In genomic region chr1:207050768-207051614, GRCh38 we compare ENCODE assay signal across 8 cellular contexts. TPM values are rescaled to one million over a fixed set of nuclear protein-coding genes. Genes with fewer than 3 reads are reported as not detected.
DNase-seq lines count a peak whose midpoint lies in the region; ATAC-seq and TF ChIP-seq lines count a peak whose summit lies in the region.

Gene YOD1, minus strand, starts transcription at chr1:207051208. Its CDS starts 178 bp downstream, at chr1:207051030.

- H3K27ac ChIP-seq in CD8-positive, alpha-beta memory T cell (ENCODE audit: low read depth, low read length), result peak within 1 kb of the TSS; percentile 91
- H3K27ac ChIP-seq in Peyer's patch, result peak within 1 kb of the TSS; percentile 79 to 98 (median 86)
- H3K27ac ChIP-seq in fibroblast of lung (ENCODE audit: insufficient read depth, low read length), result peak within 1 kb of the TSS; percentile 92

- no peaks in the 10 kb centered on the region for H3K9me3 ChIP-seq in CD8-positive, alpha-beta memory T cell (ENCODE audit: low read length)
- H3K9me3 ChIP-seq in Peyer's patch (no peaks in the 10 kb centered on the region), fibroblast of lung (ENCODE audit: control insufficient read depth, insufficient read depth, low read depth, low read length) (no peaks in the 10 kb centered on the region)

- H3K27ac Mint-ChIP-seq in CD8-positive, alpha-beta memory T cell, result peak within 1 kb of the TSS; percentile 81 to 98 (median 96)
- H3K27ac Mint-ChIP-seq in activated T-helper 1 cell treated with anti-CD3 and anti-CD28 coated beads, Interleukin-12 subunit alpha, Interleukin-12 subunit beta, Interleukin-2, Interleukin-4 antibody, amounts not matched to agents 30 ng/mL and 10 ng/mL and 1 ng/mL, durations not matched to agents 14 hours and 24 hours and 36 hours, result peak within 1 kb of the TSS; percentile 98
- peak within 1 kb of the TSS; percentile 58 to 100 (median 96) for H3K27ac Mint-ChIP-seq in naive B cell

- H3K4me1 Mint-ChIP-seq in CD8-positive, alpha-beta memory T cell, result peaks cover 49 to 75% (median 65%) of the 10 kb centered on the region in 3 donors
- peaks cover 73% of the 10 kb centered on the region for H3K4me1 Mint-ChIP-seq in activated T-helper 1 cell treated with anti-CD3 and anti-CD28 coated beads, Interleukin-12 subunit alpha, Interleukin-12 subunit beta, Interleukin-2, Interleukin-4 antibody, amounts not matched to agents 30 ng/mL and 10 ng/mL and 1 ng/mL, durations not matched to agents 14 hours and 24 hours and 36 hours (ENCODE audit: low read depth)
- peaks cover 38 to 72% (median 51%) of the 10 kb centered on the region in 3 donors for H3K4me1 Mint-ChIP-seq in naive B cell

- peak; percentile 34 to 44 for TF ChIP-seq POLR2A in Peyer's patch (IDR thresholded peaks at IDR 0.05)

- peaks cover 27% of the 10 kb centered on the region for H3K79me2 ChIP-seq in fibroblast of lung (ENCODE audit: control insufficient read depth, insufficient read depth, low read length)

- CTCF ChIA-PET in CD8-positive, alpha-beta memory T cell (lab: Charles Lee), result interaction anchor here (1.1 to 2.6 kb wide), 7 partner anchors 19 to 139 kb away, joined by 3 to 21 read pairs (median 5); no protein-coding TSS in a partner anchor

- peak within 1 kb of the TSS; percentile 91 for H3K4me3 ChIP-seq in CD8-positive, alpha-beta memory T cell (ENCODE audit: low read length)
- H3K4me3 ChIP-seq in Peyer's patch, result peak within 1 kb of the TSS; percentile 70 to 97 (median 81)
- H3K4me3 ChIP-seq in fibroblast of lung (replicated peaks in 1 of 4; ENCODE audit: control extremely low read depth in 1 of 4, insufficient read depth in 1 of 4, low read depth in 3 of 4, low read length in 4 of 4), result peak within 1 kb of the TSS; percentile 88 to 99 (median 92)

- TF ChIP-seq CTCF in Peyer's patch (IDR thresholded peaks at IDR 0.05) (peak in 1 of 6 experiments; percentile 7), fibroblast of lung (conservative IDR thresholded peaks at IDR 0.05 in 1 of 2, IDR thresholded peaks at IDR 0.05 in 1 of 2; ENCODE audit: low read depth in 1 of 2, low read length in 2 of 2) (no peak)

- H3K4me3 Mint-ChIP-seq in CD8-positive, alpha-beta memory T cell, result peak within 1 kb of the TSS; percentile 97 to 100 (median 98)
- peak within 1 kb of the TSS; percentile 100 for H3K4me3 Mint-ChIP-seq in activated T-helper 1 cell treated with anti-CD3 and anti-CD28 coated beads, Interleukin-12 subunit alpha, Interleukin-12 subunit beta, Interleukin-2, Interleukin-4 antibody, amounts not matched to agents 30 ng/mL and 10 ng/mL and 1 ng/mL, durations not matched to agents 14 hours and 24 hours and 36 hours
- peak within 1 kb of the TSS; percentile 93 to 100 (median 98) for H3K4me3 Mint-ChIP-seq in naive B cell

- peaks cover 0 to 48% (median 4%) of the 10 kb centered on the region in 3 donors for H3K36me3 Mint-ChIP-seq in CD8-positive, alpha-beta memory T cell
- H3K36me3 Mint-ChIP-seq in activated T-helper 1 cell treated with anti-CD3 and anti-CD28 coated beads, Interleukin-12 subunit alpha, Interleukin-12 subunit beta, Interleukin-2, Interleukin-4 antibody, amounts not matched to agents 30 ng/mL and 10 ng/mL and 1 ng/mL, durations not matched to agents 14 hours and 24 hours and 36 hours (ENCODE audit: low read depth), result peaks cover 28% of the 10 kb centered on the region
- H3K36me3 Mint-ChIP-seq in naive B cell, result peaks cover 0 to 6% of the 10 kb centered on the region in 2 donors

- peak within 1 kb of the TSS; percentile 93 for H3K9ac ChIP-seq in fibroblast of lung (ENCODE audit: insufficient read depth, low read length)

- H3K27me3 ChIP-seq in CD8-positive, alpha-beta memory T cell (ENCODE audit: insufficient read depth, low read length, poor library complexity, severe bottlenecking), result no peaks in the 10 kb centered on the region
- H3K27me3 ChIP-seq in Peyer's patch, result no peaks in the 10 kb centered on the region
- H3K27me3 ChIP-seq in fibroblast of lung (ENCODE audit: control insufficient read depth, insufficient read depth, low read length), result no peaks in the 10 kb centered on the region

- H3K9me3 Mint-ChIP-seq in CD8-positive, alpha-beta memory T cell, result no peaks in the 10 kb centered on the region
- no peaks in the 10 kb centered on the region for H3K9me3 Mint-ChIP-seq in activated T-helper 1 cell treated with anti-CD3 and anti-CD28 coated beads, Interleukin-12 subunit alpha, Interleukin-12 subunit beta, Interleukin-2, Interleukin-4 antibody, amounts not matched to agents 30 ng/mL and 10 ng/mL and 1 ng/mL, durations not matched to agents 14 hours and 24 hours and 36 hours
- H3K9me3 Mint-ChIP-seq in naive B cell, result peaks cover 0 to 3% (median 0%) of the 10 kb centered on the region in 7 donors

- H3K4me1 ChIP-seq in CD8-positive, alpha-beta memory T cell (ENCODE audit: insufficient read depth, low read length), result peaks cover 39% of the 10 kb centered on the region
- H3K4me1 ChIP-seq in Peyer's patch, result peaks cover 0 to 44% (median 2%) of the 10 kb centered on the region in 4 donors
- H3K4me1 ChIP-seq in fibroblast of lung (ENCODE audit: control insufficient read depth, extremely low read depth, insufficient read depth, low read length), result no peaks in the 10 kb centered on the region

- intact Hi-C loops in activated T-helper 1 cell treated with anti-CD3 and anti-CD28 coated beads, Interleukin-12 subunit alpha, Interleukin-12 subunit beta, Interleukin-2, Interleukin-4 antibody, amounts not matched to agents 30 ng/mL and 10 ng/mL and 1 ng/mL, durations not matched to agents 14 hours and 24 hours and 36 hours (cut with micrococcal nuclease), result loop anchor here (1.0 to 10.0 kb wide), 10 partner anchors 27 to 701 kb away; partner anchors contain the start of genes CD46, CD55, DYRK3 and MAPKAPK2

- H4K20me1 ChIP-seq in fibroblast of lung (ENCODE audit: control insufficient read depth, extremely low read depth, insufficient read depth, low read length), result no peaks in the 10 kb centered on the region

- H3K4me2 ChIP-seq in fibroblast of lung (ENCODE audit: extremely low read depth, insufficient read depth, low read length), result peak within 1 kb of the TSS; percentile 72

- peak within 1 kb of the TSS; percentile 93 for H2AFZ ChIP-seq in fibroblast of lung (ENCODE audit: low read length)

- peaks cover 16% of the 10 kb centered on the region for H3K36me3 ChIP-seq in CD8-positive, alpha-beta memory T cell (ENCODE audit: insufficient read depth, low read length)
- peaks cover 0 to 14% (median 0%) of the 10 kb centered on the region in 3 donors for H3K36me3 ChIP-seq in Peyer's patch
- H3K36me3 ChIP-seq in fibroblast of lung (ENCODE audit: control insufficient read depth, insufficient read depth, low read length), result peaks cover 5% of the 10 kb centered on the region

- POLR2A ChIA-PET in CD8-positive, alpha-beta memory T cell (lab: Charles Lee), result no interaction called here

- ATAC-seq in GM21381 (IDR thresholded peaks at IDR 0.05; ENCODE audit: unreplicated experiment), result peak; percentile 46
- ATAC-seq in naive B cell (ENCODE audit: low read depth in 2 of 2), result peak; percentile 22 to 35

- peaks cover 1 to 2% of the 10 kb centered on the region in 2 donors for H3K27me3 Mint-ChIP-seq in CD8-positive, alpha-beta memory T cell
- H3K27me3 Mint-ChIP-seq in activated T-helper 1 cell treated with anti-CD3 and anti-CD28 coated beads, Interleukin-12 subunit alpha, Interleukin-12 subunit beta, Interleukin-2, Interleukin-4 antibody, amounts not matched to agents 30 ng/mL and 10 ng/mL and 1 ng/mL, durations not matched to agents 14 hours and 24 hours and 36 hours (ENCODE audit: insufficient read depth), result peaks cover 5% of the 10 kb centered on the region
- no peaks in the 10 kb centered on the region for H3K27me3 Mint-ChIP-seq in naive B cell

- DNase-seq in CD8-positive, alpha-beta memory T cell, result peak; percentile 84 to 93 (median 86)
- DNase-seq in Kasumi-1 (lab: John Stamatoyannopoulos, UW) (peak; percentile 74 to 80), Peyer's patch (peak; percentile 87 to 96 (median 96)), fibroblast of lung (ENCODE audit: low read depth in 2 of 2) (peak; percentile 85 to 93), naive B cell (peak; percentile 79)
- peak; percentile 86 for DNase-seq in activated T-helper 1 cell treated with anti-CD3 and anti-CD28 coated beads, Interleukin-12 subunit alpha, Interleukin-12 subunit beta, Interleukin-2, Interleukin-4 antibody, amounts not matched to agents 30 ng/mL and 10 ng/mL and 1 ng/mL, durations not matched to agents 14 hours and 24 hours and 36 hours (ENCODE audit: low spot score)
- peak; percentile 82 to 85 for DNase-seq in stimulated activated CD8-positive, alpha-beta memory T cell treated with anti-CD3 and anti-CD28 coated beads, Interleukin-7, amount 100 ng/mL, for 4 hours (ENCODE audit: low read depth in 2 of 2)

RNA-seq across cellular contexts. Expression of gene YOD1, which starts in this region (rescaled TPM):
- total RNA-seq in CD8-positive, alpha-beta memory T cell, result 10 to 100 TPM; 10.3 to 10.6 TPM
- polyA plus RNA-seq in CD8-positive, alpha-beta memory T cell, result 0.98 TPM
- total RNA-seq in Peyer's patch, result 10 to 100 TPM in 2 of 4 donors, 1 to 10 TPM in 2; 7.4 to 12.7 (median 10.2) TPM
- total RNA-seq in activated T-helper 1 cell treated with anti-CD3 and anti-CD28 coated beads, Interleukin-12 subunit alpha, Interleukin-12 subunit beta, Interleukin-2, Interleukin-4 antibody, amounts not matched to agents 30 ng/mL and 10 ng/mL and 1 ng/mL, durations not matched to agents 14 hours and 24 hours and 36 hours, result 8.4 and 8.7 TPM in 2 replicates
- total RNA-seq in fibroblast of lung, result 5.6 and 6.2 TPM in 2 replicates
- polyA plus RNA-seq in fibroblast of lung, result 2.5 and 3.0 TPM in 2 replicates
- polyA plus RNA-seq in fibroblast of lung (2012), result 2.2 and 2.6 TPM in 2 replicates
- 0.63 and 0.79 TPM in 2 replicates for polyA minus RNA-seq in fibroblast of lung (ENCODE audit: low replicate concordance)
- 1 to 10 TPM; 1.3 to 3.5 (median 1.8) TPM for polyA plus RNA-seq in naive B cell (ENCODE audit: low read depth in 6 of 6)

Comparison
In these comparisons a context has a peak if more than half of its experiments do, and no peak if none do; other contexts are left out.
1. Peak in every context shown above with its lines: DNase-seq, ATAC-seq, H3K4me3 ChIP-seq and H3K27ac ChIP-seq.